Comparison of ENCODE assay signal across 8 cellular contexts in genomic region chr12:6426882-6427671, GRCh38. TPM values are rescaled to one million over a fixed set of nuclear protein-coding genes. Genes with fewer than 3 reads are reported as not detected.
A peak's percentile ranks its signal among the peaks of the same experiment; 100 is the strongest.
DNase-seq lines count a peak whose midpoint lies in the region; ATAC-seq, FAIRE-seq and TF ChIP-seq lines count a peak whose summit lies in the region.

No MANE protein-coding gene starts in this region.

- H3K4me2 ChIP-seq in A549: no peak overlapping the region

- no peak for TF ChIP-seq CTCF in A549 (IDR thresholded peaks at IDR 0.05)

- H3K4me1 ChIP-seq in A549: peaks cover 35% of the 10 kb centered on the region

- no peaks in the 10 kb centered on the region for H3K9me3 ChIP-seq in A549

- peaks cover 60% of the 10 kb centered on the region for H3K4me1 Mint-ChIP-seq in activated T-helper 2 cell treated with anti-CD3 and anti-CD28 coated beads, Interferon-gamma antibody, Interleukin-2, Interleukin-4, amounts not matched to agents 10 μg/mL and 5 μg/mL and 100 μg/mL, durations not matched to agents 14 hours and 24 hours and 36 hours (ENCODE audit: low read depth)

- H3K4me3 ChIP-seq in A549: no peak overlapping the region
- H3K4me3 ChIP-seq in H7 (ENCODE audit: insufficient read depth, low read depth, low read length): no peak overlapping the region

- WGBS in A549 (ENCODE audit: missing lambda C conversion rate): 90% methylated on average over 14 of the region's 14 CpGs

- H3K36me3 ChIP-seq in H7 (replicated peaks; ENCODE audit: control insufficient read depth, insufficient read depth, low read length): no peaks in the 10 kb centered on the region

- H3K9me3 Mint-ChIP-seq in activated T-helper 2 cell treated with anti-CD3 and anti-CD28 coated beads, Interferon-gamma antibody, Interleukin-2, Interleukin-4, amounts not matched to agents 10 μg/mL and 5 μg/mL and 100 μg/mL, durations not matched to agents 14 hours and 24 hours and 36 hours: no peaks in the 10 kb centered on the region

- H3K27me3 ChIP-seq in H7 (ENCODE audit: control insufficient read depth, insufficient read depth, low read length): no peaks in the 10 kb centered on the region

- in situ Hi-C loops in KBM-7 (cut with MboI; ENCODE audit: low pct_unique_long_range_greater_than_20kb, low sequenced_read_pairs): no loop called here

- intact Hi-C loops in activated T-helper 2 cell treated with anti-CD3 and anti-CD28 coated beads, Interferon-gamma antibody, Interleukin-2, Interleukin-4, amounts not matched to agents 10 μg/mL and 5 μg/mL and 100 μg/mL, durations not matched to agents 14 hours and 24 hours and 36 hours (cut with micrococcal nuclease): loop anchor here (1.0 to 5.0 kb wide), 7 partner anchors 16 to 107 kb away; partner anchors contain the start of genes GAPDH, NCAPD2, TAPBPL and VAMP1

- H3K36me3 Mint-ChIP-seq in activated T-helper 2 cell treated with anti-CD3 and anti-CD28 coated beads, Interferon-gamma antibody, Interleukin-2, Interleukin-4, amounts not matched to agents 10 μg/mL and 5 μg/mL and 100 μg/mL, durations not matched to agents 14 hours and 24 hours and 36 hours (ENCODE audit: low read depth): no peaks in the 10 kb centered on the region

- DNase-seq in A549 (ENCODE audit: low read depth in 1 of 2, low spot score in 1 of 2) (no peak), KBM-7 (peak; percentile 46), H7 (no peak), frontal cortex (ENCODE audit: low spot score in 2 of 2) (no peak), COLO829 (ENCODE audit: low spot score) (no peak)
- DNase-seq in activated T-helper 2 cell treated with anti-CD3 and anti-CD28 coated beads, Interferon-gamma antibody, Interleukin-2, Interleukin-4, amounts not matched to agents 10 μg/mL and 5 μg/mL and 100 μg/mL, durations not matched to agents 14 hours and 24 hours and 36 hours (ENCODE audit: low spot score): peak; percentile 79
- peak; percentile 68 to 82 for DNase-seq in stimulated activated CD4-positive, alpha-beta T cell treated with anti-CD3 and anti-CD28 coated beads, Interleukin-15, amount 100 ng/mL, for 1 hour (ENCODE audit: low read depth in 1 of 2, low spot score in 1 of 2)

- ATAC-seq in A549: no peak
- ATAC-seq in GM21360 (IDR thresholded peaks at IDR 0.05; ENCODE audit: unreplicated experiment): peak; percentile 55

- H3K4me3 Mint-ChIP-seq in activated T-helper 2 cell treated with anti-CD3 and anti-CD28 coated beads, Interferon-gamma antibody, Interleukin-2, Interleukin-4, amounts not matched to agents 10 μg/mL and 5 μg/mL and 100 μg/mL, durations not matched to agents 14 hours and 24 hours and 36 hours (ENCODE audit: low read depth): peak overlapping the region; percentile 71

- H3K27me3 Mint-ChIP-seq in activated T-helper 2 cell treated with anti-CD3 and anti-CD28 coated beads, Interferon-gamma antibody, Interleukin-2, Interleukin-4, amounts not matched to agents 10 μg/mL and 5 μg/mL and 100 μg/mL, durations not matched to agents 14 hours and 24 hours and 36 hours (ENCODE audit: low read depth): no peaks in the 10 kb centered on the region

- no peak for TF ChIP-seq POLR2A in A549 (IDR thresholded peaks at IDR 0.05; ENCODE audit: low read length)

- peak overlapping the region; percentile 97 for H3K27ac Mint-ChIP-seq in activated T-helper 2 cell treated with anti-CD3 and anti-CD28 coated beads, Interferon-gamma antibody, Interleukin-2, Interleukin-4, amounts not matched to agents 10 μg/mL and 5 μg/mL and 100 μg/mL, durations not matched to agents 14 hours and 24 hours and 36 hours

- POLR2A ChIA-PET in A549 (lab: Yijun Ruan, JAX): interaction anchor here (0.7 to 1.4 kb wide), 3 partner anchors 44 to 348 kb away, joined by 3 to 5 read pairs (median 4); partner anchors contain the start of gene VAMP1

- CTCF ChIA-PET in A549 (lab: Yijun Ruan, JAX): interaction anchor here (0.7 to 8.1 kb wide), 5 partner anchors 38 to 147 kb away, joined by 4 to 121 read pairs (median 18); partner anchors contain the start of gene GAPDH

- no peak for FAIRE-seq in A549 (lab: Jason Lieb, UNC)
- no peak for FAIRE-seq in frontal cortex (lab: Jason Lieb, UNC)

- peak overlapping the region; percentile 1 to 63; a peak in 4 of 6 replicates for H3K27ac ChIP-seq in A549

- TF ChIP-seq RAD21 in A549 (conservative IDR thresholded peaks at IDR 0.05 in 1 of 2, IDR thresholded peaks at IDR 0.05 in 1 of 2): no peak

- no peak for TF ChIP-seq EP300 in A549 (IDR thresholded peaks at IDR 0.05)

TF ChIP-seq in A549, 52 proteins besides CTCF, POLR2A, EP300 and RAD21:
- TF ChIP-seq ESRRA (IDR thresholded peaks at IDR 0.05; ENCODE audit: borderline replicate concordance, low read length) (no peak), EHF (CRISPR knock-in tag; IDR thresholded peaks at IDR 0.05) (no peak), E2F6 (IDR thresholded peaks at IDR 0.05; ENCODE audit: borderline replicate concordance, low read depth) (no peak)
TF ChIP-seq in A549: peak in this region for 0.

RNA-seq across cellular contexts. Expression of gene CD27, which starts 17.7 kb away (rescaled TPM):
- polyA plus RNA-seq in A549 (2011; rRNA removed): not detected in 2 replicates
- polyA plus RNA-seq in A549 (2012; cell fraction: cytosol; rRNA removed): not detected in 2 replicates
- polyA plus RNA-seq in A549 (2012; cell fraction: nucleus; rRNA removed): not detected in 2 replicates
- not detected in 3 replicates for polyA plus RNA-seq in A549 (2017; fragmentation: RNase III; extraction: RNeasy Plus Mini Kit Qiagen cat#74134 plus additional on column Dnase treatment)
- not detected in 2 replicates for polyA minus RNA-seq in A549 (2011; rRNA and poly(A)+ RNA removed)
- total RNA-seq in activated T-helper 2 cell treated with anti-CD3 and anti-CD28 coated beads, Interferon-gamma antibody, Interleukin-2, Interleukin-4, amounts not matched to agents 10 μg/mL and 5 μg/mL and 100 μg/mL, durations not matched to agents 14 hours and 24 hours and 36 hours: 23.3 and 25.9 TPM in 2 replicates
- not detected in 2 replicates for total RNA-seq in H7 (2014; rRNA removed; shearing (Covaris generic))
- 0.41 TPM for total RNA-seq in frontal cortex

RNA-seq across cellular contexts. Expression of gene TAPBPL, which starts 24.8 kb away (rescaled TPM):
- polyA plus RNA-seq in A549 (2011; rRNA removed) (3.6 and 5.1 TPM in 2 replicates), A549 (2017; fragmentation: RNase III; extraction: RNeasy Plus Mini Kit Qiagen cat#74134 plus additional on column Dnase treatment) (2.3 to 3.4 TPM (median 2.8 TPM) in 3 replicates)
- 4.2 and 5.0 TPM in 2 replicates for polyA plus RNA-seq in A549 (2012; cell fraction: cytosol; rRNA removed)
- 7.7 and 9.5 TPM in 2 replicates for polyA plus RNA-seq in A549 (2012; cell fraction: nucleus; rRNA removed)
- polyA minus RNA-seq in A549 (2011; rRNA and poly(A)+ RNA removed): 4.0 and 8.3 TPM in 2 replicates
- 30.9 and 37.4 TPM in 2 replicates for total RNA-seq in activated T-helper 2 cell treated with anti-CD3 and anti-CD28 coated beads, Interferon-gamma antibody, Interleukin-2, Interleukin-4, amounts not matched to agents 10 μg/mL and 5 μg/mL and 100 μg/mL, durations not matched to agents 14 hours and 24 hours and 36 hours
- total RNA-seq in H7 (2014; rRNA removed; shearing (Covaris generic)): 0.62 and 1.0 TPM in 2 replicates
- total RNA-seq in frontal cortex: 0.82 TPM

RNA-seq across cellular contexts. Expression of gene LTBR, which starts 43.1 kb away (rescaled TPM):
- 57.3 and 63.9 TPM in 2 replicates for polyA plus RNA-seq in A549 (2011; rRNA removed)
- 72.7 and 103 TPM in 2 replicates for polyA plus RNA-seq in A549 (2012; cell fraction: cytosol; rRNA removed)
- polyA plus RNA-seq in A549 (2012; cell fraction: nucleus; rRNA removed): 137 and 148 TPM in 2 replicates
- polyA plus RNA-seq in A549 (2017; fragmentation: RNase III; extraction: RNeasy Plus Mini Kit Qiagen cat#74134 plus additional on column Dnase treatment): 90.4 to 110 TPM (median 109 TPM) in 3 replicates
- polyA minus RNA-seq in A549 (2011; rRNA and poly(A)+ RNA removed): 47.1 and 54.7 TPM in 2 replicates
- total RNA-seq in activated T-helper 2 cell treated with anti-CD3 and anti-CD28 coated beads, Interferon-gamma antibody, Interleukin-2, Interleukin-4, amounts not matched to agents 10 μg/mL and 5 μg/mL and 100 μg/mL, durations not matched to agents 14 hours and 24 hours and 36 hours: 0.32 and 0.50 TPM in 2 replicates
- total RNA-seq in H7 (2014; rRNA removed; shearing (Covaris generic)): 2.5 and 3.6 TPM in 2 replicates
- 2.4 TPM for total RNA-seq in frontal cortex

RNA-seq across cellular contexts. Expression of gene VAMP1, which starts 43.4 kb away (rescaled TPM):
- polyA plus RNA-seq in A549 (2011; rRNA removed) (17.6 and 28.8 TPM in 2 replicates), A549 (2017; fragmentation: RNase III; extraction: RNeasy Plus Mini Kit Qiagen cat#74134 plus additional on column Dnase treatment) (20.6 to 22.8 TPM (median 22.7 TPM) in 3 replicates)
- 33.0 and 36.2 TPM in 2 replicates for polyA plus RNA-seq in A549 (2012; cell fraction: cytosol; rRNA removed)
- 45.9 and 80.7 TPM in 2 replicates for polyA plus RNA-seq in A549 (2012; cell fraction: nucleus; rRNA removed)
- polyA minus RNA-seq in A549 (2011; rRNA and poly(A)+ RNA removed): 12.7 and 14.2 TPM in 2 replicates
- total RNA-seq in activated T-helper 2 cell treated with anti-CD3 and anti-CD28 coated beads, Interferon-gamma antibody, Interleukin-2, Interleukin-4, amounts not matched to agents 10 μg/mL and 5 μg/mL and 100 μg/mL, durations not matched to agents 14 hours and 24 hours and 36 hours: 38.7 and 40.7 TPM in 2 replicates
- total RNA-seq in H7 (2014; rRNA removed; shearing (Covaris generic)): 23.9 and 26.8 TPM in 2 replicates
- total RNA-seq in frontal cortex: 1.2 TPM

RNA-seq across cellular contexts. Expression of gene SCNN1A, which starts 51.7 kb away (rescaled TPM):
- polyA plus RNA-seq in A549 (2011; rRNA removed) (7.0 and 7.6 TPM in 2 replicates), A549 (2017; fragmentation: RNase III; extraction: RNeasy Plus Mini Kit Qiagen cat#74134 plus additional on column Dnase treatment) (4.3 to 6.0 TPM (median 5.7 TPM) in 3 replicates)
- polyA plus RNA-seq in A549 (2012; cell fraction: cytosol; rRNA removed): 4.2 and 6.8 TPM in 2 replicates
- polyA plus RNA-seq in A549 (2012; cell fraction: nucleus; rRNA removed): 14.1 and 14.4 TPM in 2 replicates
- polyA minus RNA-seq in A549 (2011; rRNA and poly(A)+ RNA removed): 6.4 and 12.4 TPM in 2 replicates
- not detected in 2 replicates for total RNA-seq in activated T-helper 2 cell treated with anti-CD3 and anti-CD28 coated beads, Interferon-gamma antibody, Interleukin-2, Interleukin-4, amounts not matched to agents 10 μg/mL and 5 μg/mL and 100 μg/mL, durations not matched to agents 14 hours and 24 hours and 36 hours
- total RNA-seq in H7 (2014; rRNA removed; shearing (Covaris generic)): 28.5 and 41.7 TPM in 2 replicates
- not detected for total RNA-seq in frontal cortex

Comparison
In these comparisons a context has a peak if more than half of its experiments do, and no peak if none do; other contexts are left out.
1. DNase-seq: peak in KBM-7 (single experiment), activated T-helper 2 cell treated with anti-CD3 and anti-CD28 coated beads, Interferon-gamma antibody, Interleukin-2, Interleukin-4, amounts not matched to agents 10 μg/mL and 5 μg/mL and 100 μg/mL, durations not matched to agents 14 hours and 24 hours and 36 hours (single experiment) and stimulated activated CD4-positive, alpha-beta T cell treated with anti-CD3 and anti-CD28 coated beads, Interleukin-15, amount 100 ng/mL, for 1 hour (2 of 2); none in A549 (0 of 2), H7 (single experiment), frontal cortex (0 of 2) and COLO829 (single experiment).
2. RNA of gene CD27, which starts 17.7 kb away (total RNA-seq): 23.3 to 25.9 TPM in activated T-helper 2 cell treated with anti-CD3 and anti-CD28 coated beads, Interferon-gamma antibody, Interleukin-2, Interleukin-4, amounts not matched to agents 10 μg/mL and 5 μg/mL and 100 μg/mL, durations not matched to agents 14 hours and 24 hours and 36 hours; 0.41 TPM in frontal cortex (single experiment) and not detected in H7; every median in the first group is over 10 times any median in the second.
3. RNA of gene TAPBPL, which starts 24.8 kb away (total RNA-seq): 30.9 to 37.4 TPM in activated T-helper 2 cell treated with anti-CD3 and anti-CD28 coated beads, Interferon-gamma antibody, Interleukin-2, Interleukin-4, amounts not matched to agents 10 μg/mL and 5 μg/mL and 100 μg/mL, durations not matched to agents 14 hours and 24 hours and 36 hours; 0.82 TPM in frontal cortex (single experiment) and 0.62 to 1.0 TPM in H7; every median in the first group is over 10 times any median in the second.